ENCODE assay signal across 7 cellular contexts in genomic region chr11:30717621-30718020, GRCh38.
"Had no signal": no experiment of that assay in that cellular context is flagged by ENCODE, and none has a peak within 500 bp of the region (broad histone marks: within the 10 kb centered on the region; RNA-seq: fewer than 3 reads in every experiment).

No MANE protein-coding gene starts in this region.

- H3K4me3 Mint-ChIP-seq: HFFc6 had no signal

- H3K27ac ChIP-seq: GM23248 had no signal

- DNase-seq: GM23248, HFFc6, IMR-90, KG1 had no signal

- H3K27ac Mint-ChIP-seq: HFFc6 had no signal

- H3K9ac ChIP-seq: GM23248 had no signal

- H3K9me3 ChIP-seq: HAP-1 had no signal

- H3K4me1 ChIP-seq: HAP-1 had no signal

- ATAC-seq: HCT116, K562 had no signal

- H2AFZ ChIP-seq: GM23248 had no signal
